ENCODE assay signal across 7 cellular contexts in the genomic region with DNA sequence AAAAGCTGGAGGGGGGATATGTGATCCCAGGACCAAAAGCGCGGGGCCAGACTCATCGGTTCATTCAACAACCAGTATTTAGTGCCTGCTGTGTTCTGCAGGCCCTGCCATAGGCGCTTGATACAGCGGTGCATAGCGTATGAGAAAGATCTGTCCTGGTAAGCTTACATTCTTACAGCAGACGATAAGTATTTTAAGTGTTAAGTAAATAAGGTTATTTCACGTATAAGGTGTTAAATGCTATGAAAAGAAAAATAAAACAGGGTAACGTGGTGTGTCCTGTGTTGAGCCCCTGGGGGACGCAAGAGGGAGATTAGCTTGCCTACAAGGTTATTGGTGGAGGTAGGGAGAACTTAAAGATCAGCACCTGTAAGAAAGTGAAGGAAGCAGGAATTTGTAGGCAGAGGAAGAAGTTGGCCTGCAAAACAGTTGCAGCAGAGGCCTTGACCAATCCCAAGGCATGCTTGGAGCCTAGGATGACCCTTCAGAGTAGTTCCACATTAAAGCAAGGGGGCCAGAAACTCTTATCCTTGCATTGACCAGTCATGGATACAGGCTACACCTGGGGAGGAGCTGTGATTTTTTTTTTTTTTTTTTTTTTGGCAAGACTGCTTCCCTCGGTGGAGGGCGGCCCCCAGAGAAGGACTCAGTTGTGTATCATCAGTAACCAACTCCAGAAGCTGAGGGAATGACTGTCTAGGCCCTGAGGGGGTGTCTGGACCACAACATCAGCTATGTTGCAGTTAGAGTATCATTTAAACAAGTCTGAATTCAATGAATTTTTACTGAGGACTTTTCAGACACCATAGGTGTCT. TPM values are rescaled to one million over a fixed set of nuclear protein-coding genes. Genes with fewer than 3 reads are reported as not detected.
DNase-seq lines count a peak whose midpoint lies in the region; ATAC-seq and TF ChIP-seq lines count a peak whose summit lies in the region.

No MANE protein-coding gene starts in this region.

- peaks cover 4% of the 10 kb centered on the region for H3K9me3 ChIP-seq in mesenchymal stem cell (ENCODE audit: control insufficient read depth, low read length)
- H3K9me3 ChIP-seq in uterus = no peaks in the 10 kb centered on the region

- H4K8ac ChIP-seq in mesenchymal stem cell (ENCODE audit: low read length) = no peak overlapping the region

- in situ Hi-C loops in brain microvascular endothelial cell (cut with HindIII; ENCODE audit: low pct_ligation_motif_present, low sequenced_read_pairs) = no loop called here

- WGBS in mesenchymal stem cell = 7% methylated on average over 9 of the region's 12 CpGs

- H2BK120ac ChIP-seq in mesenchymal stem cell (ENCODE audit: low read depth, low read length) = no peak overlapping the region

- H3K4me1 ChIP-seq in mesenchymal stem cell (ENCODE audit: control insufficient read depth, insufficient read depth, low read depth, low read length) (peaks cover 6% of the 10 kb centered on the region), uterus (no peaks in the 10 kb centered on the region)

- H3K14ac ChIP-seq in mesenchymal stem cell (ENCODE audit: low read length in 2 of 2) = no peak overlapping the region

- TF ChIP-seq CTCF in brain microvascular endothelial cell (IDR thresholded peaks at IDR 0.05; ENCODE audit: low read depth, low read length, missing control alignments) (no peak), uterus (IDR thresholded peaks at IDR 0.05) (no peak)

- no peak overlapping the region for H3K4ac ChIP-seq in mesenchymal stem cell (ENCODE audit: low read depth in 1 of 2, low read length in 2 of 2)

- H3K9ac ChIP-seq in mesenchymal stem cell (ENCODE audit: low read length) = peak overlapping the region; percentile 94

- H2AFZ ChIP-seq in mesenchymal stem cell (ENCODE audit: low read depth, low read length) = peak overlapping the region; percentile 85

- H2BK12ac ChIP-seq in mesenchymal stem cell (ENCODE audit: low read length in 2 of 2) = no peak overlapping the region

- intact Hi-C loops in uterus (cut with DNase I; ENCODE audit: low total_unique reads) = no loop called here

- no peak for ATAC-seq in HG03139 (IDR thresholded peaks at IDR 0.05; ENCODE audit: unreplicated experiment)

- peak overlapping the region; percentile 85 for H3K4me2 ChIP-seq in mesenchymal stem cell (ENCODE audit: low read length, poor library complexity, severe bottlenecking)

- H3K27ac ChIP-seq in brain microvascular endothelial cell (peak overlapping the region; percentile 82), mesenchymal stem cell (ENCODE audit: low read length, poor library complexity, severe bottlenecking) (peak overlapping the region; percentile 37), uterus (peak overlapping the region; percentile 97 to 100)

- H3K27me3 ChIP-seq in brain microvascular endothelial cell (replicated peaks) (no peaks in the 10 kb centered on the region), mesenchymal stem cell (ENCODE audit: control insufficient read depth in 1 of 2, insufficient read depth in 1 of 2, low read length in 2 of 2) (no peaks in the 10 kb centered on the region), uterus (no peaks in the 10 kb centered on the region)

- H3K79me1 ChIP-seq in mesenchymal stem cell (replicated peaks; ENCODE audit: low read length, poor library complexity, severe bottlenecking) = peaks cover 6% of the 10 kb centered on the region

- H3K36me3 ChIP-seq in brain microvascular endothelial cell (replicated peaks) (no peaks in the 10 kb centered on the region), mesenchymal stem cell (ENCODE audit: control insufficient read depth in 1 of 2, insufficient read depth in 2 of 2, low read depth in 1 of 2, low read length in 2 of 2) (peaks cover 0 to 3% of the 10 kb centered on the region in 2 experiments), uterus (no peaks in the 10 kb centered on the region)

- H3K4me3 ChIP-seq in brain microvascular endothelial cell (ENCODE audit: low read depth, low read length) (peak overlapping the region; percentile 66), mesenchymal stem cell (ENCODE audit: insufficient read depth in 1 of 2, low read depth in 1 of 2, low read length in 2 of 2) (peak overlapping the region; percentile 84 to 96), uterus (peak overlapping the region; percentile 69 to 91)

- H4K91ac ChIP-seq in mesenchymal stem cell (ENCODE audit: low read length) = no peak overlapping the region

- H3K18ac ChIP-seq in mesenchymal stem cell (ENCODE audit: low read depth in 1 of 2, low read length in 2 of 2) = no peak overlapping the region

- H2AK5ac ChIP-seq in mesenchymal stem cell (ENCODE audit: low read length, severe bottlenecking) = no peak overlapping the region

- no peak for TF ChIP-seq POLR2A in uterus (IDR thresholded peaks at IDR 0.05)

- DNase-seq in GM03348 (ENCODE audit: low spot score) (peak; percentile 70), M059J (ENCODE audit: low read depth) (peak; percentile 93), brain microvascular endothelial cell (peak; percentile 12), mesenchymal stem cell (no peak), uterus (no peak)
- no peak for DNase-seq in NK-92 treated with Interleukin-12 subunit alpha and Interleukin-12 subunit beta, amount 100 ng/mL, for 24 hours (lab: John Stamatoyannopoulos, UW)

- H2BK15ac ChIP-seq in mesenchymal stem cell (ENCODE audit: low read depth, poor library complexity, severe bottlenecking) = no peak overlapping the region

- no peak overlapping the region for H2BK5ac ChIP-seq in mesenchymal stem cell (ENCODE audit: low read depth, low read length, poor library complexity, severe bottlenecking)

- no peak overlapping the region for H3K23ac ChIP-seq in mesenchymal stem cell (ENCODE audit: low read length in 2 of 2)

RNA-seq across cellular contexts. Expression of gene LIPT2, which starts 0.5 kb away (rescaled TPM):
- 5.3 and 8.9 TPM in 2 replicates for total RNA-seq in M059J (2014; rRNA removed; shearing (Covaris generic))
- polyA plus RNA-seq in mesenchymal stem cell (2013, experiment 1 of 2) = 1.1 TPM
- 1.1 TPM for polyA plus RNA-seq in mesenchymal stem cell (2013, experiment 2 of 2)
- 10 to 100 TPM in 1 of 4 donors, 1 to 10 TPM in 3; 5.0 to 19.5 (median 7.3) TPM for total RNA-seq in uterus

RNA-seq across cellular contexts. Expression of gene KCNE3, which starts 26.7 kb away (rescaled TPM):
- total RNA-seq in M059J (2014; rRNA removed; shearing (Covaris generic)) = 0.10 TPM in 1 of 2 replicates, not detected in the other
- polyA plus RNA-seq in mesenchymal stem cell (2013, experiment 1 of 2) = 0.50 TPM
- polyA plus RNA-seq in mesenchymal stem cell (2013, experiment 2 of 2) = 0.51 TPM
- total RNA-seq in uterus = 10 to 100 TPM in 2 of 4 donors, 1 to 10 TPM in 2; 2.4 to 13.7 (median 10.5) TPM

Comparison
In these comparisons a context has a peak if more than half of its experiments do, and no peak if none do; other contexts are left out.
1. DNase-seq: peak in GM03348 (single experiment), M059J (single experiment) and brain microvascular endothelial cell (single experiment); none in mesenchymal stem cell (single experiment), uterus (0 of 2) and NK-92 treated with Interleukin-12 subunit alpha and Interleukin-12 subunit beta, amount 100 ng/mL, for 24 hours (single experiment).
2. H3K27ac ChIP-seq: peak in every context shown above with its lines; median percentile 98 in uterus; 82 in brain microvascular endothelial cell; 37 in mesenchymal stem cell.
3. Peak in every context shown above with its lines, with median percentiles within 50 percentile points of each other: H3K4me3 ChIP-seq.